8 cellular contexts compared by ENCODE assay signal in the genomic region with DNA sequence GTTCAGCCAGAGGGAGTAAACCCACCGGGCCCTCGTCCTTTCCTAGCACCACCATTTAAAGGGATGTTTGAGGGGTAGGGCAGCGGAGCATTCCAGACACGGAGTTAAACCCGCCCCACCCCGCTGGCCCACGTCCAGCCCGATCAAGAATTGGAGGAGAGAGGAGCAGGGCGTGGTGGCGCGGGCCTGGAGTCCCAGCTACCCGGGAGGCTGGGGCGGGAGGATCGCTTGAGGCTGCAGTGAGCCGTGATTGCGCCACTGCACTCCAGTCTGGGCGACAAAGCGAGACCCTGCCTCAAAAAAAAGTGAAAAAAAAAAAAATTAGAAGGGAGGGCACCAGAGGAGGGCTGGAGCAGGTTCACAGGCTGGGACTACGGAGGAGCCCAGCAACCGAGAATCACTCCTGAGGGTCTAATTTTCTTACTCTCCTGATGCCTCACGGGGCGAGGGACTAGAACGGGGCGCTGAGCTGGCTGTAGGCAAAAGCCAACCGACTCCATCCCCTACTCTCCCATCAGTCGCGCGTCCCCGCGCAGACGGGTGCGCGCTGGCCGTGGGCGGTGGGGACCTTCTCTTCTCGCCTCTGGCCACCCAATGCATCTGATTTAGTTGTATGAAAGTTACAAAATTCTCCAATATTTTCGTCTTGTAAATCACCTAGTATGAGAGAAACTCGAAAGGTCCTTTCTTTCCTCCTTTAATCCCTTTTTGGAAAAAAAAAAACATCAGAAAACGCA. TPM values are rescaled to one million over a fixed set of nuclear protein-coding genes. Genes with fewer than 3 reads are reported as not detected.
DNase-seq lines count a peak whose midpoint lies in the region; ATAC-seq lines count a peak whose summit lies in the region.

No MANE protein-coding gene starts in this region.

- peak overlapping the region; percentile 92 for H3K27ac ChIP-seq in mesodermal cell (ENCODE audit: low read depth, low read length, severe bottlenecking)

- DNase-seq in C1 segment of cervical spinal cord (lab: John Stamatoyannopoulos, UW): peak in 11 of 14 donors; percentile 40 to 83 (median 66)
- peak; percentile 53 for DNase-seq in NCI-H146 treated with DMSO at 0.1 percent for 48 hours (lab: John Stamatoyannopoulos, UW; ENCODE audit: unreplicated experiment)
- peak; percentile 30 for DNase-seq in activated CD4-positive, alpha-beta T cell treated with anti-CD3 and anti-CD28 coated beads, Interleukin-2, amount 50 U/mL, for 1 hour
- peak; percentile 88 for DNase-seq in stimulated activated CD8-positive, alpha-beta memory T cell treated with anti-CD3 and anti-CD28 coated beads, Interleukin-4, amount 100 ng/mL, for 48 hours
- no peak for DNase-seq in cortex of kidney (lab: John Stamatoyannopoulos, UW)

- peak; percentile 46 for ATAC-seq in GM19397 (IDR thresholded peaks at IDR 0.05; ENCODE audit: unreplicated experiment)

- 27 to 29% methylated on average over 16 to 19 of the region's 39 CpGs for WGBS in mesodermal cell (ENCODE audit: insufficient coverage in 2 of 2), 2 experiments

- H3K27me3 ChIP-seq in endocrine pancreas (ENCODE audit: control insufficient read depth, insufficient read depth, low read length): no peaks in the 10 kb centered on the region

- H3K9ac ChIP-seq in endocrine pancreas (ENCODE audit: control insufficient read depth, insufficient read depth, low read length): peak overlapping the region; percentile 74

- H3K9me3 ChIP-seq in endocrine pancreas (ENCODE audit: control insufficient read depth, low read length) (no peaks in the 10 kb centered on the region), mesodermal cell (ENCODE audit: control insufficient read depth, low read length) (no peaks in the 10 kb centered on the region)

- H3K4me1 ChIP-seq in endocrine pancreas (ENCODE audit: control insufficient read depth, insufficient read depth, low read length) (no peaks in the 10 kb centered on the region), mesodermal cell (ENCODE audit: control insufficient read depth, insufficient read depth, low read length, poor library complexity, severe bottlenecking) (peaks cover 11% of the 10 kb centered on the region)

- H3K36me3 ChIP-seq in endocrine pancreas (ENCODE audit: control insufficient read depth, insufficient read depth, low read length) (peaks cover 8% of the 10 kb centered on the region), mesodermal cell (ENCODE audit: control insufficient read depth, insufficient read depth, low read length) (peaks cover 7% of the 10 kb centered on the region)

- H3K4me3 ChIP-seq in endocrine pancreas (ENCODE audit: control insufficient read depth, insufficient read depth, low read length) (peak overlapping the region; percentile 61), mesodermal cell (ENCODE audit: extremely low read depth, insufficient read depth, low read length, poor library complexity, severe bottlenecking) (peak overlapping the region; percentile 48)

RNA-seq across cellular contexts. Expression of gene HSPA1B, which starts 6.1 kb away (rescaled TPM):
- 42.1 TPM for polyA plus RNA-seq in mesodermal cell (2013, experiment 1 of 2)
- polyA plus RNA-seq in mesodermal cell (2013, experiment 2 of 2): 32.1 TPM

RNA-seq across cellular contexts. Expression of gene HSPA1A, which starts 6.1 kb away (rescaled TPM):
- polyA plus RNA-seq in mesodermal cell (2013, experiment 1 of 2): 43.6 TPM
- 36.9 TPM for polyA plus RNA-seq in mesodermal cell (2013, experiment 2 of 2)

RNA-seq across cellular contexts. Expression of gene HSPA1L, which starts 6.4 kb away (rescaled TPM):
- polyA plus RNA-seq in mesodermal cell (2013, experiment 1 of 2): 1.9 TPM
- polyA plus RNA-seq in mesodermal cell (2013, experiment 2 of 2): 1.4 TPM

RNA-seq across cellular contexts. Expression of gene LSM2, which starts 14.7 kb away (rescaled TPM):
- 108 TPM for polyA plus RNA-seq in mesodermal cell (2013, experiment 1 of 2)
- 96.7 TPM for polyA plus RNA-seq in mesodermal cell (2013, experiment 2 of 2)

RNA-seq across cellular contexts. Expression of gene VARS1, which starts 25.9 kb away (rescaled TPM):
- polyA plus RNA-seq in mesodermal cell (2013, experiment 1 of 2): 76.5 TPM
- polyA plus RNA-seq in mesodermal cell (2013, experiment 2 of 2): 67.8 TPM
